8 cellular contexts compared by ENCODE assay signal in genomic region chr2:151289972-151290335, GRCh38. TPM values are rescaled to one million over a fixed set of nuclear protein-coding genes. Genes with fewer than 3 reads are reported as not detected.
DNase-seq lines count a peak whose midpoint lies in the region; ATAC-seq, FAIRE-seq and TF ChIP-seq lines count a peak whose summit lies in the region.

No MANE protein-coding gene starts in this region.

- H3K4me3 ChIP-seq in SK-N-MC (peak overlapping the region; percentile 79), H1 (ENCODE audit: extremely low read depth in 1 of 4, insufficient read depth in 2 of 4, low read depth in 3 of 4, low read length in 4 of 4) (peak overlapping the region in 3 of 4 experiments; percentile 36 to 65 (median 49); a peak in 7 of 8 replicates), mucosa of stomach (ENCODE audit: low read length) (peak overlapping the region; percentile 54), urinary bladder (ENCODE audit: low read depth, low read length) (peak overlapping the region; percentile 93)

- ATAC-seq in GM18519 (IDR thresholded peaks at IDR 0.05; ENCODE audit: low FRiP score, unreplicated experiment), result peak; percentile 18
- ATAC-seq in HG03025 (IDR thresholded peaks at IDR 0.05; ENCODE audit: low FRiP score, unreplicated experiment), result peak; percentile 22

- no peak overlapping the region for H3K14ac ChIP-seq in H1 (ENCODE audit: insufficient read length)

- H4K8ac ChIP-seq in H1 (ENCODE audit: extremely low read depth, insufficient read depth, low read length), result no peak overlapping the region

- no peak overlapping the region for H3K18ac ChIP-seq in H1 (ENCODE audit: extremely low read depth, low read length)

- FAIRE-seq in H1 (lab: Jason Lieb, UNC), result peak; percentile 63

- peaks cover 3% of the 10 kb centered on the region; the same call in 1 of the 2 replicates for H3K23me2 ChIP-seq in H1 (ENCODE audit: low read depth, low read length)

- no peak for TF ChIP-seq CTCF in H1 (IDR thresholded peaks at IDR 0.05; ENCODE audit: control extremely low read depth in 1 of 3, insufficient read depth in 1 of 3, low read depth in 1 of 3, low read length in 3 of 3)

- POLR2A ChIA-PET in H1 (lab: Charles Lee; ENCODE audit: partially characterized antibody), result interaction anchor here (1.8 to 2.4 kb wide), 3 partner anchors 12 to 119 kb away, joined by 4 to 14 read pairs (median 5); partner anchors contain the start of genes RBM43 and RIF1

- no peak overlapping the region for H2BK120ac ChIP-seq in H1 (replicated peaks; ENCODE audit: low read depth, low read length)

- H4K5ac ChIP-seq in H1 (ENCODE audit: insufficient read length, low read depth, low read length), result peak overlapping the region; percentile 67

- H2BK20ac ChIP-seq in H1 (ENCODE audit: low read length), result no peak overlapping the region

- no peak overlapping the region for H4K91ac ChIP-seq in H1 (replicated peaks; ENCODE audit: insufficient read length, low read length)

- no peak overlapping the region for H3K4ac ChIP-seq in H1 (replicated peaks; ENCODE audit: insufficient read length, low read depth, low read length)

- 60% methylated on average over 6 of the region's 6 CpGs; no CpG with 5 or more reads in 1 of the 2 experiments for WGBS in H1 (ENCODE audit: extremely low coverage in 1 of 2, insufficient coverage in 1 of 2, insufficient read length in 1 of 2, insufficient replicate concordance in 2 of 2, low coverage in 1 of 2, low lambda C conversion rate in 2 of 2, missing lambda C conversion rate in 1 of 2), 2 experiments
- WGBS in urinary bladder, result 10% methylated on average over 6 of the region's 6 CpGs

- H2AK5ac ChIP-seq in H1 (ENCODE audit: low read depth, low read length), result no peak overlapping the region

- CTCF ChIA-PET in H1 (lab: Charles Lee; ENCODE audit: partially characterized antibody), result interaction anchor here (0.7 kb wide), 1 partner anchor 17 kb away, joined by 3 read pairs; no protein-coding TSS in a partner anchor

- no peak overlapping the region for H3K23ac ChIP-seq in H1 (ENCODE audit: insufficient read length)

- H3K79me1 ChIP-seq in H1 (ENCODE audit: low read depth, low read length), result no peaks in the 10 kb centered on the region

- TF ChIP-seq POLR2A in H1 (IDR thresholded peaks at IDR 0.05; ENCODE audit: control extremely low read depth in 1 of 2, low read depth in 2 of 2, low read length in 2 of 2), result no peak

- no peaks in the 10 kb centered on the region for H3K36me3 ChIP-seq in SK-N-MC (ENCODE audit: insufficient read depth, low read length)
- no peaks in the 10 kb centered on the region for H3K36me3 ChIP-seq in H1 (ENCODE audit: control insufficient read depth in 2 of 4, insufficient read depth in 4 of 4, low read length in 3 of 4)
- no peaks in the 10 kb centered on the region for H3K36me3 ChIP-seq in mucosa of stomach (ENCODE audit: control insufficient read depth, insufficient read depth, low read length)
- no peaks in the 10 kb centered on the region for H3K36me3 ChIP-seq in urinary bladder (ENCODE audit: insufficient read depth)

- peak overlapping the region; percentile 84 for H3K9ac ChIP-seq in SK-N-MC (ENCODE audit: insufficient read length)
- no peak overlapping the region for H3K9ac ChIP-seq in H1 (replicated peaks in 1 of 4; ENCODE audit: extremely low read depth in 1 of 4, low read depth in 3 of 4, low read length in 3 of 4)
- peak overlapping the region; percentile 98 for H3K9ac ChIP-seq in mucosa of stomach (ENCODE audit: low read length)

- H2BK12ac ChIP-seq in H1 (ENCODE audit: low read depth, low read length), result no peak overlapping the region

- H3K9me3 ChIP-seq in SK-N-MC (ENCODE audit: low read depth, low read length) (no peaks in the 10 kb centered on the region), H1 (ENCODE audit: insufficient read depth in 2 of 2, low read depth in 1 of 2, low read length in 1 of 2) (no peaks in the 10 kb centered on the region; a peak in 1 of 4 replicates), mucosa of stomach (ENCODE audit: control insufficient read depth, low read length) (no peaks in the 10 kb centered on the region)

- no peaks in the 10 kb centered on the region for H3K79me2 ChIP-seq in H1 (ENCODE audit: control insufficient read depth in 1 of 2, insufficient read depth in 2 of 2, low read length in 2 of 2)

- H4K20me1 ChIP-seq in H1 (replicated peaks in 1 of 2; ENCODE audit: control insufficient read depth in 1 of 2, insufficient read depth in 2 of 2, low read length in 2 of 2), result no peaks in the 10 kb centered on the region

- H3K4me1 ChIP-seq in H1 (replicated peaks in 1 of 4; ENCODE audit: control insufficient read depth in 3 of 4, insufficient read depth in 4 of 4, low read length in 3 of 4), result peaks cover 0 to 4% (median 2%) of the 10 kb centered on the region in 4 experiments; a peak in 2 of 7 replicates
- H3K4me1 ChIP-seq in mucosa of stomach (ENCODE audit: control insufficient read depth, insufficient read depth, low read length), result peaks cover 20% of the 10 kb centered on the region
- no peaks in the 10 kb centered on the region for H3K4me1 ChIP-seq in urinary bladder (ENCODE audit: insufficient read depth)

- no peak overlapping the region for H3K56ac ChIP-seq in H1 (replicated peaks; ENCODE audit: insufficient read length, low read depth, low read length)

- H2AFZ ChIP-seq in H1 (ENCODE audit: low read length), result peak overlapping the region; percentile 71; the same call in 1 of the 2 replicates

- H3K27me3 ChIP-seq in H1 (replicated peaks in 1 of 4; ENCODE audit: control insufficient read depth in 3 of 4, extremely low read depth in 1 of 4, insufficient read depth in 3 of 4, low read length in 3 of 4) (no peaks in the 10 kb centered on the region), mucosa of stomach (ENCODE audit: control insufficient read depth, insufficient read depth, low read length) (no peaks in the 10 kb centered on the region)

- no peak for TF ChIP-seq EP300 in H1 (IDR thresholded peaks at IDR 0.05; ENCODE audit: borderline replicate concordance in 1 of 2, low read depth in 2 of 2, low read length in 2 of 2)

- peak overlapping the region; percentile 98 for H3K27ac ChIP-seq in SK-N-MC
- H3K27ac ChIP-seq in H1 (ENCODE audit: low read depth, low read length), result no peak overlapping the region
- peak overlapping the region; percentile 66 for H3K27ac ChIP-seq in urinary bladder (ENCODE audit: low read depth)

- no peak overlapping the region for H2BK5ac ChIP-seq in H1 (ENCODE audit: low read depth, low read length)

- DNase-seq in AG08396 (ENCODE audit: low spot score) (peak; percentile 68), SK-N-MC (ENCODE audit: low read depth, low spot score) (peak; percentile 47), H1 (ENCODE audit: low read depth in 1 of 2, low spot score in 2 of 2) (no peak)
- DNase-seq in effector CD4-positive, alpha-beta T cell, result no peak

- H2BK15ac ChIP-seq in H1 (ENCODE audit: low read length), result no peak overlapping the region

- H3K4me2 ChIP-seq in H1 (ENCODE audit: insufficient read depth in 1 of 2, low read depth in 2 of 2, low read length in 2 of 2), result peak overlapping the region; percentile 63 to 66

- TF ChIP-seq RAD21 in H1 (IDR thresholded peaks at IDR 0.05 in 1 of 2, conservative IDR thresholded peaks at IDR 0.05 in 1 of 2; ENCODE audit: low read depth in 2 of 2, low read length in 2 of 2), result no peak

TF ChIP-seq in H1, 55 proteins besides CTCF, POLR2A, EP300 and RAD21:
- TF ChIP-seq GTF2F1 (IDR thresholded peaks at IDR 0.05; ENCODE audit: borderline replicate concordance, low read depth, low read length) (no peak), SRF (IDR thresholded peaks at IDR 0.05; ENCODE audit: low read depth, low read length) (no peak), ATF3 (IDR thresholded peaks at IDR 0.05; ENCODE audit: insufficient read depth, low read depth, low read length) (no peak), GABPA (IDR thresholded peaks at IDR 0.05; ENCODE audit: borderline replicate concordance, insufficient read depth, low read length) (no peak), RXRA (IDR thresholded peaks at IDR 0.05; ENCODE audit: insufficient read depth, low read depth, low read length) (no peak), SP4 (IDR thresholded peaks at IDR 0.05; ENCODE audit: low read length) (no peak), JUN (IDR thresholded peaks at IDR 0.05; ENCODE audit: low read depth, low read length) (no peak), EZH2 (IDR thresholded peaks at IDR 0.05; ENCODE audit: low read depth, low read length, severe bottlenecking) (no peak), JUND (IDR thresholded peaks at IDR 0.05; ENCODE audit: low read length) (no peak)

RNA-seq across cellular contexts. Expression of gene NMI, which starts 0.5 kb away (rescaled TPM):
- total RNA-seq in H1 (2021; fragmentation: NEBNext Ultra II Directional; extraction: Animal tissue kit (Norgen Biotek cat#: 25700)), result 4.5 and 5.0 TPM in 2 replicates
- polyA plus RNA-seq in H1 (2011; rRNA removed) (0.57 and 1.1 TPM in 2 replicates), urinary bladder (15.9 TPM)
- 1.8 TPM for polyA plus RNA-seq in H1 (2011; cell fraction: cytosol; rRNA removed)
- 0.31 TPM for polyA plus RNA-seq in H1 (2011; cell fraction: nucleus; rRNA removed)
- polyA plus RNA-seq in H1 (2012, experiment 1 of 2), result 3.3 to 5.1 TPM (median 3.9 TPM) in 4 replicates
- 1.6 TPM for polyA plus RNA-seq in H1 (2012, experiment 2 of 2)
- polyA plus RNA-seq in H1 (2013, experiment 1 of 2), result 3.6 TPM
- polyA plus RNA-seq in H1 (2013, experiment 2 of 2), result 3.5 TPM
- polyA minus RNA-seq in H1 (2011; rRNA and poly(A)+ RNA removed), result 0.60 and 0.71 TPM in 2 replicates
- polyA minus RNA-seq in H1 (2011; cell fraction: cytosol; rRNA and poly(A)+ RNA removed), result 1.2 TPM
- polyA minus RNA-seq in H1 (2011; cell fraction: nucleus; rRNA and poly(A)+ RNA removed), result 2.0 TPM
- 21.3 TPM for total RNA-seq in urinary bladder

RNA-seq across cellular contexts. Expression of gene RBM43, which starts 28.3 kb away (rescaled TPM):
- 1.7 and 2.0 TPM in 2 replicates for total RNA-seq in H1 (2021; fragmentation: NEBNext Ultra II Directional; extraction: Animal tissue kit (Norgen Biotek cat#: 25700))
- polyA plus RNA-seq in H1 (2011; rRNA removed) (1.2 and 1.7 TPM in 2 replicates), urinary bladder (8.1 TPM)
- polyA plus RNA-seq in H1 (2011; cell fraction: cytosol; rRNA removed), result 2.2 TPM
- 1.6 TPM for polyA plus RNA-seq in H1 (2011; cell fraction: nucleus; rRNA removed)
- 0.96 to 1.7 TPM (median 1.3 TPM) in 4 replicates for polyA plus RNA-seq in H1 (2012, experiment 1 of 2)
- polyA plus RNA-seq in H1 (2012, experiment 2 of 2), result 0.79 TPM
- polyA plus RNA-seq in H1 (2013, experiment 1 of 2), result 2.4 TPM
- polyA plus RNA-seq in H1 (2013, experiment 2 of 2), result 1.4 TPM
- 1.9 and 3.0 TPM in 2 replicates for polyA minus RNA-seq in H1 (2011; rRNA and poly(A)+ RNA removed)
- 0.88 TPM for polyA minus RNA-seq in H1 (2011; cell fraction: cytosol; rRNA and poly(A)+ RNA removed)
- 8.3 TPM for polyA minus RNA-seq in H1 (2011; cell fraction: nucleus; rRNA and poly(A)+ RNA removed)
- total RNA-seq in urinary bladder, result 14.7 TPM

Comparison
In these comparisons a context has a peak if more than half of its experiments do, and no peak if none do; other contexts are left out.
1. DNase-seq: peak in AG08396 (single experiment) and SK-N-MC (single experiment); none in H1 (0 of 2) and effector CD4-positive, alpha-beta T cell (single experiment).
2. H3K9ac ChIP-seq: peak in SK-N-MC (single experiment) and mucosa of stomach (single experiment); none in H1 (0 of 4).
3. Peak in every context shown above with its lines, with median percentiles within 50 percentile points of each other: H3K4me3 ChIP-seq.